In genomic region chr10:119653209-119653608, GRCh38 we compare ENCODE assay signal across 8 cellular contexts. TPM values are rescaled to one million over a fixed set of nuclear protein-coding genes. Genes with fewer than 3 reads are reported as not detected.
DNase-seq lines count a peak whose midpoint lies in the region; ATAC-seq and TF ChIP-seq lines count a peak whose summit lies in the region.

No MANE protein-coding gene starts in this region.

- H3K27me3 ChIP-seq in adipocyte (replicated peaks; ENCODE audit: control insufficient read depth, insufficient read depth, low read length) (no peaks in the 10 kb centered on the region), thoracic aorta (replicated peaks; ENCODE audit: insufficient read depth) (no peaks in the 10 kb centered on the region)

- H3K4me3 Mint-ChIP-seq in activated T-cell treated with anti-CD3 and anti-CD28 coated beads, Interleukin-2, amount 50 U/mL, for 24 hours, result peak overlapping the region; percentile 84
- peak overlapping the region in 4 of 5 donors; percentile 6 to 52 (median 45) for H3K4me3 Mint-ChIP-seq in immature natural killer cell

- H3K4me1 ChIP-seq in adipocyte (ENCODE audit: control insufficient read depth, insufficient read depth, low read length), result peaks cover 59% of the 10 kb centered on the region
- peaks cover 34 to 52% of the 10 kb centered on the region in 2 donors for H3K4me1 ChIP-seq in thoracic aorta (ENCODE audit: control insufficient read depth in 1 of 2, low read depth in 2 of 2)

- no peaks in the 10 kb centered on the region for H3K9me3 Mint-ChIP-seq in activated T-cell treated with anti-CD3 and anti-CD28 coated beads, Interleukin-2, amount 50 U/mL, for 24 hours
- no peaks in the 10 kb centered on the region for H3K9me3 Mint-ChIP-seq in immature natural killer cell

- H3K36me3 Mint-ChIP-seq in activated T-cell treated with anti-CD3 and anti-CD28 coated beads, Interleukin-2, amount 50 U/mL, for 24 hours (ENCODE audit: low read depth), result peaks cover 33% of the 10 kb centered on the region
- no peaks in the 10 kb centered on the region for H3K36me3 Mint-ChIP-seq in immature natural killer cell

- H3K9me3 ChIP-seq in adipocyte (ENCODE audit: control insufficient read depth, low read length) (no peaks in the 10 kb centered on the region), thoracic aorta (no peaks in the 10 kb centered on the region)

- ATAC-seq in thoracic aorta (ENCODE audit: insufficient number of reproducible peaks, low FRiP score, low read depth), result no peak
- ATAC-seq in GM21423 (IDR thresholded peaks at IDR 0.05; ENCODE audit: unreplicated experiment), result no peak

- H3K4me1 Mint-ChIP-seq in activated T-cell treated with anti-CD3 and anti-CD28 coated beads, Interleukin-2, amount 50 U/mL, for 24 hours (ENCODE audit: low read depth), result peaks cover 67% of the 10 kb centered on the region
- peaks cover 20 to 32% of the 10 kb centered on the region in 2 donors for H3K4me1 Mint-ChIP-seq in immature natural killer cell

- peak overlapping the region; percentile 94 for H3K27ac Mint-ChIP-seq in activated T-cell treated with anti-CD3 and anti-CD28 coated beads, Interleukin-2, amount 50 U/mL, for 24 hours
- H3K27ac Mint-ChIP-seq in immature natural killer cell, result peak overlapping the region in 1 of 6 donors; percentile 54

- peak overlapping the region; percentile 89 for H3K4me3 ChIP-seq in adipocyte (ENCODE audit: low read length)
- peak overlapping the region; percentile 92 for H3K4me3 ChIP-seq in thoracic aorta

- no peak for TF ChIP-seq CTCF in thoracic aorta (IDR thresholded peaks at IDR 0.05)

- peaks cover 6% of the 10 kb centered on the region for H3K36me3 ChIP-seq in adipocyte (ENCODE audit: control insufficient read depth, insufficient read depth, low read length, severe bottlenecking)
- no peaks in the 10 kb centered on the region for H3K36me3 ChIP-seq in thoracic aorta

- H3K27ac ChIP-seq in thoracic aorta, result peak overlapping the region; percentile 1 to 99

- DNase-seq in activated T-cell treated with anti-CD3 and anti-CD28 coated beads, Interleukin-2, amount 50 U/mL, for 24 hours, result no peak
- no peak for DNase-seq in activated T-cell treated with anti-CD3 and anti-CD28 coated beads, Interleukin-2, amount 50 U/mL, for 48 hours
- DNase-seq in adipocyte (ENCODE audit: low read depth) (peak; percentile 29), immature natural killer cell (no peak), thoracic aorta (ENCODE audit: low spot score) (no peak), NCI-H1105 treated with DMSO at 0.1 percent for 48 hours (lab: John Stamatoyannopoulos, UW) (no peak), superior temporal gyrus (ENCODE audit: extremely low spot score) (no peak)

- no peaks in the 10 kb centered on the region for H3K27me3 Mint-ChIP-seq in activated T-cell treated with anti-CD3 and anti-CD28 coated beads, Interleukin-2, amount 50 U/mL, for 24 hours
- peaks cover 3 to 11% (median 8%) of the 10 kb centered on the region in 3 donors for H3K27me3 Mint-ChIP-seq in immature natural killer cell (ENCODE audit: low read depth in 3 of 3)

- peak overlapping the region; percentile 98 for H3K9ac ChIP-seq in adipocyte (ENCODE audit: low read length)

RNA-seq across cellular contexts. Expression of gene BAG3, which starts 2.0 kb away (rescaled TPM):
- polyA plus RNA-seq in immature natural killer cell, result 1 to 10 TPM in 2 of 3 donors, under 1 TPM in 1; 0.57 to 3.1 (median 2.2) TPM
- total RNA-seq in thoracic aorta, result 10 to 100 TPM; 48.9 to 87.6 TPM

RNA-seq across cellular contexts. Expression of gene TIAL1, which starts 56.4 kb away (rescaled TPM):
- polyA plus RNA-seq in immature natural killer cell, result 10 to 100 TPM in 2 of 3 donors, 1 to 10 TPM in 1; 5.5 to 14.2 (median 10.9) TPM
- total RNA-seq in thoracic aorta, result 10 to 100 TPM; 72.4 to 79.5 TPM
